In genomic region chr1:3454811-3455618, GRCh38 we compare ENCODE assay signal across 8 cellular contexts. TPM values are rescaled to one million over a fixed set of nuclear protein-coding genes. Genes with fewer than 3 reads are reported as not detected.
DNase-seq lines count a peak whose midpoint lies in the region; ATAC-seq and TF ChIP-seq lines count a peak whose summit lies in the region.

No MANE protein-coding gene starts in this region.

- H3K4me1 Mint-ChIP-seq in activated T-helper 1 cell treated with anti-CD3 and anti-CD28 coated beads, Interleukin-12 subunit alpha, Interleukin-12 subunit beta, Interleukin-2, Interleukin-4 antibody, amounts not matched to agents 30 ng/mL and 10 ng/mL and 1 ng/mL, durations not matched to agents 14 hours and 24 hours and 36 hours (ENCODE audit: low read depth): no peaks in the 10 kb centered on the region

- no peak overlapping the region for H3K27ac Mint-ChIP-seq in activated T-helper 1 cell treated with anti-CD3 and anti-CD28 coated beads, Interleukin-12 subunit alpha, Interleukin-12 subunit beta, Interleukin-2, Interleukin-4 antibody, amounts not matched to agents 30 ng/mL and 10 ng/mL and 1 ng/mL, durations not matched to agents 14 hours and 24 hours and 36 hours

- peak; percentile 18; the same call in 2 of the 3 replicates for ATAC-seq in RWPE2 (ENCODE audit: low read depth)
- peak; percentile 10 for ATAC-seq in left ventricle myocardium superior
- no peak for ATAC-seq in HG03039 (IDR thresholded peaks at IDR 0.05; ENCODE audit: unreplicated experiment)

- peaks cover 13% of the 10 kb centered on the region for H3K4me1 ChIP-seq in RWPE2 (ENCODE audit: insufficient read depth, poor library complexity, severe bottlenecking)

- H3K27ac ChIP-seq in RWPE2 (ENCODE audit: poor library complexity, severe bottlenecking): peak overlapping the region; percentile 51

- H3K4me3 Mint-ChIP-seq in activated T-helper 1 cell treated with anti-CD3 and anti-CD28 coated beads, Interleukin-12 subunit alpha, Interleukin-12 subunit beta, Interleukin-2, Interleukin-4 antibody, amounts not matched to agents 30 ng/mL and 10 ng/mL and 1 ng/mL, durations not matched to agents 14 hours and 24 hours and 36 hours: no peak overlapping the region

- H3K9me3 ChIP-seq in RWPE2 (ENCODE audit: severe bottlenecking): no peaks in the 10 kb centered on the region

- H3K27me3 Mint-ChIP-seq in activated T-helper 1 cell treated with anti-CD3 and anti-CD28 coated beads, Interleukin-12 subunit alpha, Interleukin-12 subunit beta, Interleukin-2, Interleukin-4 antibody, amounts not matched to agents 30 ng/mL and 10 ng/mL and 1 ng/mL, durations not matched to agents 14 hours and 24 hours and 36 hours (ENCODE audit: insufficient read depth): peaks cover 12% of the 10 kb centered on the region

- no peaks in the 10 kb centered on the region for H3K36me3 Mint-ChIP-seq in activated T-helper 1 cell treated with anti-CD3 and anti-CD28 coated beads, Interleukin-12 subunit alpha, Interleukin-12 subunit beta, Interleukin-2, Interleukin-4 antibody, amounts not matched to agents 30 ng/mL and 10 ng/mL and 1 ng/mL, durations not matched to agents 14 hours and 24 hours and 36 hours (ENCODE audit: low read depth)

- no peaks in the 10 kb centered on the region for H3K36me3 ChIP-seq in RWPE2 (ENCODE audit: low read depth)

- DNase-seq in activated CD4-positive, alpha-beta T cell treated with anti-CD3 and anti-CD28 coated beads, Interleukin-2, amount 50 U/mL, for 1 hour: peak; percentile 10
- DNase-seq in activated CD4-positive, alpha-beta T cell treated with anti-CD3 and anti-CD28 coated beads, Interleukin-2, amount 50 U/mL, for 4 hours: no peak
- no peak for DNase-seq in RWPE2 (ENCODE audit: low spot score)
- peak; percentile 63 for DNase-seq in left ventricle myocardium superior
- no peak for DNase-seq in skeletal muscle cell (ENCODE audit: low read depth)
- DNase-seq in activated T-helper 1 cell treated with anti-CD3 and anti-CD28 coated beads, Interleukin-12 subunit alpha, Interleukin-12 subunit beta, Interleukin-2, Interleukin-4 antibody, amounts not matched to agents 30 ng/mL and 10 ng/mL and 1 ng/mL, durations not matched to agents 14 hours and 24 hours and 36 hours (ENCODE audit: low spot score): no peak
- DNase-seq in activated CD4-positive, alpha-beta T cell treated with anti-CD3 and anti-CD28 coated beads for 4 hours: no peak

- H3K4me3 ChIP-seq in RWPE2 (ENCODE audit: severe bottlenecking) (peak overlapping the region; percentile 67), skeletal muscle cell (ENCODE audit: low read depth, low read length) (peak overlapping the region; percentile 27)

- intact Hi-C loops in left ventricle myocardium superior (cut with micrococcal nuclease): no loop called here
- intact Hi-C loops in activated T-helper 1 cell treated with anti-CD3 and anti-CD28 coated beads, Interleukin-12 subunit alpha, Interleukin-12 subunit beta, Interleukin-2, Interleukin-4 antibody, amounts not matched to agents 30 ng/mL and 10 ng/mL and 1 ng/mL, durations not matched to agents 14 hours and 24 hours and 36 hours (cut with micrococcal nuclease): no loop called here

- peak; percentile 1 for TF ChIP-seq CTCF in RWPE2 (IDR thresholded peaks at IDR 0.05; ENCODE audit: poor library complexity, severe bottlenecking)

- H3K9me3 Mint-ChIP-seq in activated T-helper 1 cell treated with anti-CD3 and anti-CD28 coated beads, Interleukin-12 subunit alpha, Interleukin-12 subunit beta, Interleukin-2, Interleukin-4 antibody, amounts not matched to agents 30 ng/mL and 10 ng/mL and 1 ng/mL, durations not matched to agents 14 hours and 24 hours and 36 hours: no peaks in the 10 kb centered on the region

- no peaks in the 10 kb centered on the region for H3K27me3 ChIP-seq in RWPE2 (ENCODE audit: insufficient read depth, poor library complexity, severe bottlenecking)

RNA-seq across cellular contexts. Expression of gene ARHGEF16, which starts 0.6 kb away (rescaled TPM):
- 1.7 TPM for total RNA-seq in left ventricle myocardium superior
- not detected in 2 replicates for total RNA-seq in activated T-helper 1 cell treated with anti-CD3 and anti-CD28 coated beads, Interleukin-12 subunit alpha, Interleukin-12 subunit beta, Interleukin-2, Interleukin-4 antibody, amounts not matched to agents 30 ng/mL and 10 ng/mL and 1 ng/mL, durations not matched to agents 14 hours and 24 hours and 36 hours

Comparison
In these comparisons a context has a peak if more than half of its experiments do, and no peak if none do; other contexts are left out.
1. DNase-seq: peak in activated CD4-positive, alpha-beta T cell treated with anti-CD3 and anti-CD28 coated beads, Interleukin-2, amount 50 U/mL, for 1 hour (single experiment) and left ventricle myocardium superior (single experiment); none in activated CD4-positive, alpha-beta T cell treated with anti-CD3 and anti-CD28 coated beads, Interleukin-2, amount 50 U/mL, for 4 hours (0 of 2), RWPE2 (single experiment), skeletal muscle cell (single experiment), activated T-helper 1 cell treated with anti-CD3 and anti-CD28 coated beads, Interleukin-12 subunit alpha, Interleukin-12 subunit beta, Interleukin-2, Interleukin-4 antibody, amounts not matched to agents 30 ng/mL and 10 ng/mL and 1 ng/mL, durations not matched to agents 14 hours and 24 hours and 36 hours (single experiment) and activated CD4-positive, alpha-beta T cell treated with anti-CD3 and anti-CD28 coated beads for 4 hours (0 of 2).